In genomic region chr14:96167224-96168148, GRCh38 we compare ENCODE assay signal across 10 cellular contexts. TPM values are rescaled to one million over a fixed set of nuclear protein-coding genes. Genes with fewer than 3 reads are reported as not detected.
A peak's percentile ranks its signal among the peaks of the same experiment; 100 is the strongest.
DNase-seq lines count a peak whose midpoint lies in the region; ATAC-seq and TF ChIP-seq lines count a peak whose summit lies in the region.
"Had no signal": no experiment of that assay in that cellular context is flagged by ENCODE, and none has a peak within 500 bp of the region (broad histone marks: within the 10 kb centered on the region; RNA-seq: fewer than 3 reads in every experiment).

No MANE protein-coding gene starts in this region.

- BruUV-seq in PC-3 (replicated peaks; lab: Mats Ljungman, UMichigan) = no TSS peak

- no peaks in the 10 kb centered on the region for H3K9me3 ChIP-seq in PC-3 (ENCODE audit: low read length)
- H3K9me3 ChIP-seq in osteoblast (ENCODE audit: low read depth, low read length) = no peaks in the 10 kb centered on the region

- CTCF ChIA-PET in PC-3 (lab: Charles Lee) = no interaction called here

- H3K4me1 ChIP-seq in PC-3 (ENCODE audit: insufficient read depth, low read length) (peaks cover 8% of the 10 kb centered on the region), osteoblast (ENCODE audit: insufficient read depth, low read length) (peaks cover 26% of the 10 kb centered on the region)

- no peak overlapping the region for H3K27ac ChIP-seq in PC-3 (ENCODE audit: low read length)
- H3K27ac ChIP-seq in osteoblast (ENCODE audit: low read depth, low read length) = peak overlapping the region; percentile 19

- H3F3A ChIP-seq in PC-3 (ENCODE audit: low read length, unreplicated experiment) = no peaks in the 10 kb centered on the region

- POLR2A ChIA-PET in PC-3 (lab: Charles Lee; ENCODE audit: unreplicated experiment) = no interaction called here

- H3K36me3 ChIP-seq in PC-3 (ENCODE audit: low read depth, low read length) (no peaks in the 10 kb centered on the region), osteoblast (ENCODE audit: insufficient read depth, low read length) (no peaks in the 10 kb centered on the region)

- no peak overlapping the region for H3K9ac ChIP-seq in PC-3 (ENCODE audit: low read length)

- peak; percentile 86 for DNase-seq in EL
- DNase-seq in PC-3 = peak; percentile 70
- DNase-seq in epidermal melanocyte (ENCODE audit: insufficient read length, low spot score) = peak; percentile 61
- peak; percentile 93 for DNase-seq in osteoblast (ENCODE audit: insufficient read length, low spot score, missing footprints)
- no peak for DNase-seq in GM19240 (ENCODE audit: insufficient read length, low spot score)
- DNase-seq: NCI-H2081; stimulated activated CD4-positive, alpha-beta T cell treated with anti-CD3 and anti-CD28 coated beads, Interleukin-2, amount 100 ng/mL, for 48 hours had no signal

- H3K4me2 ChIP-seq in PC-3 (ENCODE audit: low read length) (no peak overlapping the region; the same call in 1 of the 2 replicates), osteoblast (ENCODE audit: insufficient read depth, low read length) (peak overlapping the region; percentile 5)

- H2AFZ ChIP-seq in PC-3 (ENCODE audit: low read length) (no peak overlapping the region), osteoblast (ENCODE audit: low read length) (no peak overlapping the region)

- H3K9me2 ChIP-seq in PC-3 (replicated peaks; ENCODE audit: low read length) = no peaks in the 10 kb centered on the region

- H3K4me3 ChIP-seq in PC-3 (ENCODE audit: low read length) (no peak overlapping the region), osteoblast (ENCODE audit: insufficient read depth, low read length) (no peak overlapping the region)

- no peaks in the 10 kb centered on the region for H3K79me2 ChIP-seq in PC-3 (ENCODE audit: low read length)
- H3K79me2 ChIP-seq in osteoblast (ENCODE audit: insufficient read depth, low read length) = no peaks in the 10 kb centered on the region

- H4K20me1 ChIP-seq in PC-3 (ENCODE audit: low read length) = no peaks in the 10 kb centered on the region
- H4K20me1 ChIP-seq in osteoblast (ENCODE audit: insufficient read depth, low read length) = no peaks in the 10 kb centered on the region

- intact Hi-C loops in PC-3 (cut with micrococcal nuclease) = no loop called here

- ATAC-seq in PC-3 = peak; percentile 92
- no peak for ATAC-seq in GM21528 (IDR thresholded peaks at IDR 0.05; ENCODE audit: low FRiP score, unreplicated experiment)
- no peak for ATAC-seq in HG02642 (IDR thresholded peaks at IDR 0.05; ENCODE audit: poor library complexity, unreplicated experiment)
- no peak for ATAC-seq in HG02763 (IDR thresholded peaks at IDR 0.05; ENCODE audit: unreplicated experiment)

- TF ChIP-seq CTCF in PC-3 (conservative IDR thresholded peaks at IDR 0.05; ENCODE audit: low read depth, low read length) (no peak), osteoblast (IDR thresholded peaks at IDR 0.05; ENCODE audit: extremely low read depth, low read depth, low read length) (no peak)

- H3K27me3 ChIP-seq in PC-3 (ENCODE audit: low read length) = peaks cover 33% of the 10 kb centered on the region
- H3K27me3 ChIP-seq in osteoblast (ENCODE audit: insufficient read depth, low read length) = no peaks in the 10 kb centered on the region

RNA-seq across cellular contexts. Expression of gene BDKRB2, which starts 37.2 kb away (rescaled TPM):
- 0.06 and 0.07 TPM in 2 replicates for total RNA-seq in PC-3 (2014; rRNA removed)
- 4.1 and 7.6 TPM in 2 replicates for total RNA-seq in osteoblast
